Comparison of ENCODE assay signal across 10 cellular contexts in the genomic region with DNA sequence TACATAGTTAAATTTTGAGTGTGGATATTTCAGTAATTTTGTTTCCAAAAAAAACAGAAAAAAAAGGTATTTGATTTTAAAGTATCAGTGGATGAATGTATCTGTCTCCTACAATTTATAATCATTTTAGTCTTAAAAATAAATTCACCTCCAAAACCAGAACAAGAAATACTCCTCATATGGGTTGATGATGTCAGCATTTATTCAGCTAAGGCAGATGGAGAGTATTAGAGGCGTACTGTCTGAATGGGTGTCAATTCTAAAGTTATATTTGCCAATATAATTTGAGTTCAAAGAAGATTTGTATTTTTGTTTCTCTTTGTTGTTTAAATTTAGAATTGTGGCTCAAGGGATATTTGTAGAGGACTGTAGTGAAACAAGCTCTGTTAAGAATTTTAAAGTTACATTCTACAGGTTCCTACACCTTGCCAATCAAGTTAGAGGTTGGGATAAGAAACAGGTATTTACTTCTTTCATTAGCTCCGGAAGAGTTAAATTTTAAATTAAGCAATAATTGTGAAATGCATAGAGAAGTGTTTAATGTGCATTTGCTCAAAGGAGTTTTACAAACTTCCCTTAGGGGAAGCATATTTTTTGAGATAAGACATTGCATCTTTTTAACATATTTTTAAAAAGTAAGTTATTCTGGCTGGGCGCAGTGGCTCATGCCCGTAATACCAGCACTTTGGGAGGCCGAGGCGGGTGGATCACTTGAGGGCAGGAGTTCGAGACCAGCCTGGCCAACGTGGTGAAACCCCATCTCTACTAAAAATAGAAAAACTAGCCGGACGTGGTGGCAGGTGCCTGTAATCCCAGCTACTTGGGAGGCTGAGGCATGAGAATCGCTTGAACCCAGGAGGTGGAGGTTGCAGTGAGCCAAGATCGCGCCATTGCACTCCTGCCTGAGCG. TPM values are rescaled to one million over a fixed set of nuclear protein-coding genes. Genes with fewer than 3 reads are reported as not detected.
A peak's percentile ranks its signal among the peaks of the same experiment; 100 is the strongest.
DNase-seq lines count a peak whose midpoint lies in the region; ATAC-seq, FAIRE-seq and TF ChIP-seq lines count a peak whose summit lies in the region.
"Had no signal": no experiment of that assay in that cellular context is flagged by ENCODE, and none has a peak within 500 bp of the region (broad histone marks: within the 10 kb centered on the region; RNA-seq: fewer than 3 reads in every experiment).

No MANE protein-coding gene starts in this region.

- peak overlapping the region; percentile 91 for H3K4me3 Mint-ChIP-seq in endothelial cell (ENCODE audit: unreplicated experiment)
- no peak overlapping the region for H3K4me3 Mint-ChIP-seq in activated CD4-positive, alpha-beta memory T cell treated with anti-CD3 and anti-CD28 coated beads for 36 hours

- no peak for ATAC-seq in PC-3
- no peak for ATAC-seq in GM19035 (IDR thresholded peaks at IDR 0.05; ENCODE audit: unreplicated experiment)

- POLR2A ChIA-PET in PC-3 (lab: Charles Lee; ENCODE audit: unreplicated experiment): no interaction called here
- POLR2A ChIA-PET in activated CD4-positive, alpha-beta memory T cell treated with anti-CD3 and anti-CD28 coated beads for 36 hours (lab: Charles Lee): no interaction called here

- intact Hi-C loops in PC-3 (cut with micrococcal nuclease): no loop called here
- intact Hi-C loops in activated CD4-positive, alpha-beta memory T cell treated with anti-CD3 and anti-CD28 coated beads for 36 hours (cut with micrococcal nuclease): no loop called here

- H3F3A ChIP-seq in PC-3 (ENCODE audit: low read length, unreplicated experiment): no peaks in the 10 kb centered on the region

- no peaks in the 10 kb centered on the region for H3K9me3 Mint-ChIP-seq in endothelial cell (ENCODE audit: unreplicated experiment)
- H3K9me3 Mint-ChIP-seq in activated CD4-positive, alpha-beta memory T cell treated with anti-CD3 and anti-CD28 coated beads for 36 hours: no peaks in the 10 kb centered on the region

- H3K36me3 ChIP-seq in PC-3 (ENCODE audit: low read depth, low read length) (no peaks in the 10 kb centered on the region), osteoblast (ENCODE audit: insufficient read depth, low read length) (no peaks in the 10 kb centered on the region)

- no peaks in the 10 kb centered on the region for H3K27me3 Mint-ChIP-seq in endothelial cell (ENCODE audit: unreplicated experiment)
- H3K27me3 Mint-ChIP-seq in activated CD4-positive, alpha-beta memory T cell treated with anti-CD3 and anti-CD28 coated beads for 36 hours: peaks cover 14% of the 10 kb centered on the region

- no peaks in the 10 kb centered on the region for H4K20me1 ChIP-seq in PC-3 (ENCODE audit: low read length)
- H4K20me1 ChIP-seq in osteoblast (ENCODE audit: insufficient read depth, low read length): no peaks in the 10 kb centered on the region

- H3K4me3 ChIP-seq in PC-3 (ENCODE audit: low read length) (peak overlapping the region; percentile 73), osteoblast (ENCODE audit: insufficient read depth, low read length) (peak overlapping the region; percentile 82)

- no TSS peak for BruUV-seq in PC-3 (replicated peaks; lab: Mats Ljungman, UMichigan)

- CTCF ChIA-PET in PC-3 (lab: Charles Lee): no interaction called here
- CTCF ChIA-PET in activated CD4-positive, alpha-beta memory T cell treated with anti-CD3 and anti-CD28 coated beads for 36 hours (lab: Charles Lee): no interaction called here

- H3K27ac ChIP-seq in PC-3 (ENCODE audit: low read length) (no peak overlapping the region), osteoblast (ENCODE audit: low read depth, low read length) (peak overlapping the region; percentile 87)

- no peaks in the 10 kb centered on the region for H3K36me3 Mint-ChIP-seq in endothelial cell (ENCODE audit: low read depth, unreplicated experiment)
- no peaks in the 10 kb centered on the region for H3K36me3 Mint-ChIP-seq in activated CD4-positive, alpha-beta memory T cell treated with anti-CD3 and anti-CD28 coated beads for 36 hours

- H3K79me2 ChIP-seq in PC-3 (ENCODE audit: low read length) (no peaks in the 10 kb centered on the region), osteoblast (ENCODE audit: insufficient read depth, low read length) (no peaks in the 10 kb centered on the region)

- no peaks in the 10 kb centered on the region for H3K27me3 ChIP-seq in PC-3 (ENCODE audit: low read length)
- H3K27me3 ChIP-seq in osteoblast (ENCODE audit: insufficient read depth, low read length): no peaks in the 10 kb centered on the region

- peak; percentile 20 for DNase-seq in GM13977 (ENCODE audit: low spot score)
- no peak for DNase-seq in PC-3
- DNase-seq in endothelial cell (ENCODE audit: low spot score): no peak
- DNase-seq in osteoblast (ENCODE audit: insufficient read length, low spot score, missing footprints): peak; percentile 43
- no peak for DNase-seq in frontal cortex (ENCODE audit: low spot score in 2 of 2)
- no peak for DNase-seq in HTR-8/SVneo (ENCODE audit: insufficient read length, low spot score)
- DNase-seq in activated CD4-positive, alpha-beta memory T cell treated with anti-CD3 and anti-CD28 coated beads for 36 hours: no peak
- DNase-seq: NCI-H774 had no signal

- FAIRE-seq in frontal cortex (lab: Jason Lieb, UNC) (no peak), HTR-8/SVneo (lab: Jason Lieb, UNC) (no peak)
- FAIRE-seq: urothelium cell line had no signal

- in situ Hi-C loops in GM13977 (cut with MboI; ENCODE audit: low pct_unique_long_range_greater_than_20kb, low sequenced_read_pairs, unreplicated experiment): no loop called here

- TF ChIP-seq CTCF in GM13977 (IDR thresholded peaks at IDR 0.05; ENCODE audit: extremely low read depth, insufficient read depth, missing control alignments) (no peak), PC-3 (conservative IDR thresholded peaks at IDR 0.05; ENCODE audit: low read depth, low read length) (no peak), endothelial cell (IDR thresholded peaks at IDR 0.05; ENCODE audit: unreplicated experiment) (no peak), osteoblast (IDR thresholded peaks at IDR 0.05; ENCODE audit: extremely low read depth, low read depth, low read length) (no peak)

- no peak overlapping the region for H2AFZ ChIP-seq in PC-3 (ENCODE audit: low read length)
- no peak overlapping the region for H2AFZ ChIP-seq in osteoblast (ENCODE audit: low read length)

- H3K4me1 ChIP-seq in PC-3 (ENCODE audit: insufficient read depth, low read length): no peaks in the 10 kb centered on the region
- H3K4me1 ChIP-seq in osteoblast (ENCODE audit: insufficient read depth, low read length): no peaks in the 10 kb centered on the region

- H3K27ac Mint-ChIP-seq in endothelial cell (ENCODE audit: unreplicated experiment): no peak overlapping the region
- H3K27ac Mint-ChIP-seq in activated CD4-positive, alpha-beta memory T cell treated with anti-CD3 and anti-CD28 coated beads for 36 hours: no peak overlapping the region

- peak overlapping the region; percentile 69 for H3K9ac ChIP-seq in PC-3 (ENCODE audit: low read length)

- H3K9me2 ChIP-seq in PC-3 (replicated peaks; ENCODE audit: low read length): no peaks in the 10 kb centered on the region

- H3K4me1 Mint-ChIP-seq in endothelial cell (ENCODE audit: unreplicated experiment): peaks cover 8% of the 10 kb centered on the region
- H3K4me1 Mint-ChIP-seq in activated CD4-positive, alpha-beta memory T cell treated with anti-CD3 and anti-CD28 coated beads for 36 hours (ENCODE audit: low read depth): peaks cover 13% of the 10 kb centered on the region

- H3K4me2 ChIP-seq in PC-3 (ENCODE audit: low read length): peak overlapping the region; percentile 82
- H3K4me2 ChIP-seq in osteoblast (ENCODE audit: insufficient read depth, low read length): peak overlapping the region; percentile 88

- H3K9me3 ChIP-seq in PC-3 (ENCODE audit: low read length): no peaks in the 10 kb centered on the region
- no peaks in the 10 kb centered on the region for H3K9me3 ChIP-seq in osteoblast (ENCODE audit: low read depth, low read length)

RNA-seq across cellular contexts. Expression of gene PLA2G4A, which starts 1.2 kb away (rescaled TPM):
- total RNA-seq in PC-3 (2014; rRNA removed) (1.3 and 2.3 TPM in 2 replicates), endothelial cell (ENCODE audit: unreplicated experiment) (12.2 TPM), osteoblast (10.0 and 12.3 TPM in 2 replicates), frontal cortex (1.2 TPM)
- total RNA-seq in activated CD4-positive, alpha-beta memory T cell treated with anti-CD3 and anti-CD28 coated beads for 36 hours: 1 to 10 TPM in 1 of 2 experiments, under 1 TPM in 1; 0.97 to 1.1 TPM

Comparison
In these comparisons a context has a peak if more than half of its experiments do, and no peak if none do; other contexts are left out.
1. DNase-seq: peak in GM13977 (single experiment) and osteoblast (single experiment); none in PC-3 (single experiment), endothelial cell (single experiment), frontal cortex (0 of 2), HTR-8/SVneo (single experiment) and activated CD4-positive, alpha-beta memory T cell treated with anti-CD3 and anti-CD28 coated beads for 36 hours (single experiment).